Comparison of ENCODE assay signal across 8 cellular contexts in genomic region chr16:68286153-68287074, GRCh38. TPM values are rescaled to one million over a fixed set of nuclear protein-coding genes. Genes with fewer than 3 reads are reported as not detected.
A peak's percentile ranks its signal among the peaks of the same experiment; 100 is the strongest.
DNase-seq lines count a peak whose midpoint lies in the region; ATAC-seq and TF ChIP-seq lines count a peak whose summit lies in the region.

No MANE protein-coding gene starts in this region.

- peaks cover 92% of the 10 kb centered on the region for H3K36me3 Mint-ChIP-seq in activated T-cell treated with anti-CD3 and anti-CD28 coated beads, Interleukin-2, amount 50 U/mL, for 24 hours (ENCODE audit: low read depth)
- H3K36me3 Mint-ChIP-seq in dendritic cell treated with granulocyte-macrophage colony-stimulating factor and Interleukin-4, amounts not matched to agents 40 ng/mL and 50 ng/mL, for 4 days (ENCODE audit: low read depth) = peaks cover 70% of the 10 kb centered on the region
- H3K36me3 Mint-ChIP-seq in stimulated activated memory B cell treated with anti-CD40 and anti-IgM and Interleukin-4, amounts not matched to agents 10 μg/mL and 1 μg/mL and 100 μg/mL, for 72 hours = peaks cover 57% of the 10 kb centered on the region

- H3K4me3 Mint-ChIP-seq in activated T-cell treated with anti-CD3 and anti-CD28 coated beads, Interleukin-2, amount 50 U/mL, for 24 hours = peak overlapping the region; percentile 56
- H3K4me3 Mint-ChIP-seq in dendritic cell treated with granulocyte-macrophage colony-stimulating factor and Interleukin-4, amounts not matched to agents 40 ng/mL and 50 ng/mL, for 4 days = peak overlapping the region; percentile 33
- peak overlapping the region; percentile 57 for H3K4me3 Mint-ChIP-seq in stimulated activated memory B cell treated with anti-CD40 and anti-IgM and Interleukin-4, amounts not matched to agents 10 μg/mL and 1 μg/mL and 100 μg/mL, for 72 hours

- peak overlapping the region; percentile 98 for H3K27ac ChIP-seq in OCI-LY1 (ENCODE audit: low read depth, low read length, poor library complexity, severe bottlenecking)

- H3K9me3 Mint-ChIP-seq in activated T-cell treated with anti-CD3 and anti-CD28 coated beads, Interleukin-2, amount 50 U/mL, for 24 hours = no peaks in the 10 kb centered on the region
- H3K9me3 Mint-ChIP-seq in dendritic cell treated with granulocyte-macrophage colony-stimulating factor and Interleukin-4, amounts not matched to agents 40 ng/mL and 50 ng/mL, for 4 days = no peaks in the 10 kb centered on the region
- H3K9me3 Mint-ChIP-seq in stimulated activated memory B cell treated with anti-CD40 and anti-IgM and Interleukin-4, amounts not matched to agents 10 μg/mL and 1 μg/mL and 100 μg/mL, for 72 hours = no peaks in the 10 kb centered on the region

- H3K9me2 ChIP-seq in OCI-LY1 (ENCODE audit: low read depth, low read length) = no peaks in the 10 kb centered on the region

- no peak overlapping the region for H2AFZ ChIP-seq in OCI-LY1 (ENCODE audit: low read length)

- no peak overlapping the region; the same call in 1 of the 2 replicates for H3K9ac ChIP-seq in OCI-LY1 (ENCODE audit: low read length)

- peaks cover 77% of the 10 kb centered on the region for H3K4me1 ChIP-seq in OCI-LY1 (ENCODE audit: insufficient read depth, low read length, severe bottlenecking)

- H3K4me2 ChIP-seq in OCI-LY1 (ENCODE audit: low read length) = peak overlapping the region; percentile 14; the same call in 1 of the 2 replicates

- peaks cover 5% of the 10 kb centered on the region; the same call in 1 of the 2 replicates for H3K79me2 ChIP-seq in OCI-LY1 (ENCODE audit: insufficient read depth, low read length)

- peaks cover 16% of the 10 kb centered on the region; the same call in 1 of the 2 replicates for H3F3A ChIP-seq in OCI-LY1 (ENCODE audit: insufficient read depth, low read length)

- H3K9me3 ChIP-seq in OCI-LY1 (ENCODE audit: low read length) = no peaks in the 10 kb centered on the region

- ATAC-seq in stimulated activated memory B cell treated with anti-CD40 and anti-IgM and Interleukin-4, amounts not matched to agents 10 μg/mL and 1 μg/mL and 100 μg/mL, for 72 hours = peak; percentile 34
- no peak for ATAC-seq in sciatic nerve

- no peak for DNase-seq in activated T-cell treated with anti-CD3 and anti-CD28 coated beads, Interleukin-2, amount 50 U/mL, for 24 hours
- no peak for DNase-seq in activated T-cell treated with anti-CD3 and anti-CD28 coated beads for 4 hours
- no peak for DNase-seq in NCI-H2171 treated with DMSO at 0.1 percent for 48 hours (lab: John Stamatoyannopoulos, UW)
- no peak for DNase-seq in A172 (ENCODE audit: low spot score)
- no peak for DNase-seq in sciatic nerve (ENCODE audit: low spot score)

- no peaks in the 10 kb centered on the region for H3K27me3 Mint-ChIP-seq in activated T-cell treated with anti-CD3 and anti-CD28 coated beads, Interleukin-2, amount 50 U/mL, for 24 hours
- no peaks in the 10 kb centered on the region for H3K27me3 Mint-ChIP-seq in dendritic cell treated with granulocyte-macrophage colony-stimulating factor and Interleukin-4, amounts not matched to agents 40 ng/mL and 50 ng/mL, for 4 days
- no peaks in the 10 kb centered on the region for H3K27me3 Mint-ChIP-seq in stimulated activated memory B cell treated with anti-CD40 and anti-IgM and Interleukin-4, amounts not matched to agents 10 μg/mL and 1 μg/mL and 100 μg/mL, for 72 hours

- H4K20me1 ChIP-seq in OCI-LY1 (ENCODE audit: insufficient read depth, low read length) = no peaks in the 10 kb centered on the region

- H3K27me3 ChIP-seq in OCI-LY1 (ENCODE audit: insufficient read depth, low read length) = no peaks in the 10 kb centered on the region

- no peak overlapping the region for H3K4me3 ChIP-seq in OCI-LY1 (ENCODE audit: low read depth, low read length, poor library complexity, severe bottlenecking)

- H3K4me1 Mint-ChIP-seq in activated T-cell treated with anti-CD3 and anti-CD28 coated beads, Interleukin-2, amount 50 U/mL, for 24 hours (ENCODE audit: low read depth) = peaks cover 97% of the 10 kb centered on the region
- H3K4me1 Mint-ChIP-seq in dendritic cell treated with granulocyte-macrophage colony-stimulating factor and Interleukin-4, amounts not matched to agents 40 ng/mL and 50 ng/mL, for 4 days (ENCODE audit: low read depth) = peaks cover 91% of the 10 kb centered on the region
- peaks cover 87% of the 10 kb centered on the region for H3K4me1 Mint-ChIP-seq in stimulated activated memory B cell treated with anti-CD40 and anti-IgM and Interleukin-4, amounts not matched to agents 10 μg/mL and 1 μg/mL and 100 μg/mL, for 72 hours

- peak overlapping the region; percentile 92 for H3K27ac Mint-ChIP-seq in activated T-cell treated with anti-CD3 and anti-CD28 coated beads, Interleukin-2, amount 50 U/mL, for 24 hours
- H3K27ac Mint-ChIP-seq in dendritic cell treated with granulocyte-macrophage colony-stimulating factor and Interleukin-4, amounts not matched to agents 40 ng/mL and 50 ng/mL, for 4 days = peak overlapping the region; percentile 89
- peak overlapping the region; percentile 75 for H3K27ac Mint-ChIP-seq in stimulated activated memory B cell treated with anti-CD40 and anti-IgM and Interleukin-4, amounts not matched to agents 10 μg/mL and 1 μg/mL and 100 μg/mL, for 72 hours

- intact Hi-C loops in dendritic cell treated with granulocyte-macrophage colony-stimulating factor and Interleukin-4, amounts not matched to agents 40 ng/mL and 50 ng/mL, for 4 days (cut with micrococcal nuclease) = no loop called here
- intact Hi-C loops in sciatic nerve (cut with DNase I) = no loop called here

- no peak for TF ChIP-seq CTCF in OCI-LY1 (IDR thresholded peaks at IDR 0.05; ENCODE audit: low read length)

- peaks cover 60% of the 10 kb centered on the region for H3K36me3 ChIP-seq in OCI-LY1 (ENCODE audit: insufficient read depth, low read length)

RNA-seq across cellular contexts. Expression of gene SLC7A6, which starts 22.1 kb away (rescaled TPM):
- total RNA-seq in A172 (2014; rRNA removed; shearing (Covaris generic)) = 8.0 and 16.4 TPM in 2 replicates
- total RNA-seq in sciatic nerve = 75.5 TPM

RNA-seq across cellular contexts. Expression of gene SLC7A6OS, which starts 24.3 kb away (rescaled TPM):
- total RNA-seq in A172 (2014; rRNA removed; shearing (Covaris generic)) = 19.0 and 23.9 TPM in 2 replicates
- 22.9 TPM for total RNA-seq in sciatic nerve

RNA-seq across cellular contexts. Expression of gene PRMT7, which starts 24.4 kb away (rescaled TPM):
- total RNA-seq in A172 (2014; rRNA removed; shearing (Covaris generic)) = 40.2 and 44.6 TPM in 2 replicates
- total RNA-seq in sciatic nerve = 58.9 TPM

RNA-seq across cellular contexts. Expression of gene PLA2G15, which starts 41.2 kb away (rescaled TPM):
- 27.7 and 35.1 TPM in 2 replicates for total RNA-seq in A172 (2014; rRNA removed; shearing (Covaris generic))
- total RNA-seq in sciatic nerve = 17.4 TPM

RNA-seq across cellular contexts. Expression of gene ESRP2, which starts 50.5 kb away (rescaled TPM):
- total RNA-seq in A172 (2014; rRNA removed; shearing (Covaris generic)) = 0.45 TPM in 1 of 2 replicates, not detected in the other
- total RNA-seq in sciatic nerve = 0.36 TPM
